In genomic region chr5:50724-51499, GRCh38 we compare ENCODE assay signal across 17 cellular contexts. TPM values are rescaled to one million over a fixed set of nuclear protein-coding genes. Genes with fewer than 3 reads are reported as not detected.
DNase-seq lines count a peak whose midpoint lies in the region; ATAC-seq and TF ChIP-seq lines count a peak whose summit lies in the region.
"Had no signal": no experiment of that assay in that cellular context is flagged by ENCODE, and none has a peak within 500 bp of the region (broad histone marks: within the 10 kb centered on the region; RNA-seq: fewer than 3 reads in every experiment).

No MANE protein-coding gene starts in this region.

- no peaks in the 10 kb centered on the region for H3K36me3 ChIP-seq in H7 (replicated peaks; ENCODE audit: control insufficient read depth, insufficient read depth, low read length)
- H3K36me3 ChIP-seq in iPS-15b (ENCODE audit: control insufficient read depth, insufficient read depth, low read length) = no peaks in the 10 kb centered on the region
- no peaks in the 10 kb centered on the region for H3K36me3 ChIP-seq in smooth muscle cell (ENCODE audit: low read depth)
- H3K36me3 ChIP-seq: SJCRH30 had no signal

- 15% methylated on average over 59 of the region's 60 CpGs for WGBS in smooth muscle cell (ENCODE audit: low lambda C conversion rate)

- H3K4me3 ChIP-seq in H7 (ENCODE audit: insufficient read depth, low read depth, low read length) = peak overlapping the region; percentile 32; the same call in 1 of the 2 replicates
- H3K4me3 ChIP-seq in iPS-15b (ENCODE audit: low read depth, low read length) = peak overlapping the region; percentile 45
- peak overlapping the region; percentile 13 for H3K4me3 ChIP-seq in smooth muscle cell
- H3K4me3 ChIP-seq: SJCRH30 had no signal

- H3F3A ChIP-seq in smooth muscle cell (ENCODE audit: low read depth) = no peaks in the 10 kb centered on the region

- no peaks in the 10 kb centered on the region for H4K20me1 ChIP-seq in smooth muscle cell (ENCODE audit: low read depth)

- no peak overlapping the region for H2AFZ ChIP-seq in smooth muscle cell (ENCODE audit: low read depth)

- H3K27ac Mint-ChIP-seq in WTC11 = no peak overlapping the region
- H3K27ac Mint-ChIP-seq in activated CD4-positive, alpha-beta memory T cell treated with anti-CD3 and anti-CD28 coated beads, Interleukin-2, amount 10 ng/mL, durations not matched to agents 7 days and 5 days = no peak overlapping the region
- H3K27ac Mint-ChIP-seq: CD8-positive, alpha-beta T cell; IgD-negative memory B cell had no signal

- peaks cover 2% of the 10 kb centered on the region for H3K4me1 ChIP-seq in iPS-15b (ENCODE audit: control insufficient read depth, insufficient read depth, low read length)
- no peaks in the 10 kb centered on the region for H3K4me1 ChIP-seq in smooth muscle cell (ENCODE audit: low read depth)
- H3K4me1 ChIP-seq: SJCRH30 had no signal

- no peak overlapping the region for H3K27ac ChIP-seq in smooth muscle cell (ENCODE audit: low read depth)
- H3K27ac ChIP-seq: SJCRH30 had no signal

- peaks cover 22% of the 10 kb centered on the region for H3K4me1 Mint-ChIP-seq in WTC11
- H3K4me1 Mint-ChIP-seq in activated CD4-positive, alpha-beta memory T cell treated with anti-CD3 and anti-CD28 coated beads, Interleukin-2, amount 10 ng/mL, durations not matched to agents 7 days and 5 days = peaks cover 1% of the 10 kb centered on the region
- H3K4me1 Mint-ChIP-seq: IgD-negative memory B cell had no signal

- no peaks in the 10 kb centered on the region for H3K9me3 Mint-ChIP-seq in WTC11
- peaks cover 4% of the 10 kb centered on the region for H3K9me3 Mint-ChIP-seq in activated CD4-positive, alpha-beta memory T cell treated with anti-CD3 and anti-CD28 coated beads, Interleukin-2, amount 10 ng/mL, durations not matched to agents 7 days and 5 days

- peak overlapping the region; percentile 20 for H3K4me2 ChIP-seq in smooth muscle cell

- ATAC-seq in WTC11 = no peak
- ATAC-seq in GM18870 (IDR thresholded peaks at IDR 0.05; ENCODE audit: unreplicated experiment) = no peak
- ATAC-seq: CD8-positive, alpha-beta T cell had no signal

- H3K9ac ChIP-seq in iPS-15b (ENCODE audit: low read depth, low read length) = no peak overlapping the region
- H3K9ac ChIP-seq in smooth muscle cell (ENCODE audit: low read depth) = no peak overlapping the region

- no peaks in the 10 kb centered on the region for H3K79me2 ChIP-seq in smooth muscle cell (ENCODE audit: low read depth)

- CTCF ChIA-PET in WTC11 (lab: Charles Lee) = no interaction called here
- CTCF ChIA-PET in activated CD4-positive, alpha-beta memory T cell treated with anti-CD3 and anti-CD28 coated beads, Interleukin-2, amount 10 ng/mL, durations not matched to agents 7 days and 5 days (lab: Charles Lee) = no interaction called here

- POLR2A ChIA-PET in WTC11 (lab: Charles Lee) = no interaction called here
- POLR2A ChIA-PET in activated CD4-positive, alpha-beta memory T cell treated with anti-CD3 and anti-CD28 coated beads, Interleukin-2, amount 10 ng/mL, durations not matched to agents 7 days and 5 days (lab: Charles Lee) = no interaction called here

- DNase-seq in H7 = peak; percentile 63
- no peak for DNase-seq in WTC11 (ENCODE audit: low spot score)
- DNase-seq in smooth muscle cell (lab: John Stamatoyannopoulos, UW; ENCODE audit: unreplicated experiment) = no peak
- no peak for DNase-seq in kidney tubule cell (ENCODE audit: low spot score)
- DNase-seq in activated CD4-positive, alpha-beta memory T cell treated with anti-CD3 and anti-CD28 coated beads, Interleukin-2, amount 10 ng/mL, durations not matched to agents 7 days and 5 days = no peak
- DNase-seq in GM19240 (ENCODE audit: insufficient read length, low spot score) = no peak
- DNase-seq: CD8-positive, alpha-beta T cell; DND-41; GF-D8; GOT3; NCI-H1436; NCI-H2081; NCI-H524; SJCRH30 had no signal

- no peaks in the 10 kb centered on the region for H3K36me3 Mint-ChIP-seq in WTC11
- no peaks in the 10 kb centered on the region for H3K36me3 Mint-ChIP-seq in activated CD4-positive, alpha-beta memory T cell treated with anti-CD3 and anti-CD28 coated beads, Interleukin-2, amount 10 ng/mL, durations not matched to agents 7 days and 5 days (ENCODE audit: low read depth)
- H3K36me3 Mint-ChIP-seq: CD8-positive, alpha-beta T cell had no signal

- peaks cover 78% of the 10 kb centered on the region for H3K27me3 Mint-ChIP-seq in WTC11 (ENCODE audit: low read depth)
- peaks cover 25% of the 10 kb centered on the region for H3K27me3 Mint-ChIP-seq in activated CD4-positive, alpha-beta memory T cell treated with anti-CD3 and anti-CD28 coated beads, Interleukin-2, amount 10 ng/mL, durations not matched to agents 7 days and 5 days

- peak overlapping the region; percentile 76 for H3K4me3 Mint-ChIP-seq in WTC11
- no peak overlapping the region for H3K4me3 Mint-ChIP-seq in activated CD4-positive, alpha-beta memory T cell treated with anti-CD3 and anti-CD28 coated beads, Interleukin-2, amount 10 ng/mL, durations not matched to agents 7 days and 5 days
- H3K4me3 Mint-ChIP-seq: CD8-positive, alpha-beta T cell; IgD-negative memory B cell had no signal

- H3K27me3 ChIP-seq in H7 (ENCODE audit: control insufficient read depth, insufficient read depth, low read length) (peaks cover 44% of the 10 kb centered on the region), iPS-15b (ENCODE audit: control insufficient read depth, insufficient read depth, low read length) (peaks cover 70% of the 10 kb centered on the region), smooth muscle cell (ENCODE audit: low read depth) (peaks cover 86% of the 10 kb centered on the region)
- H3K27me3 ChIP-seq: SJCRH30 had no signal

- H3K9me3 ChIP-seq in iPS-15b (ENCODE audit: control insufficient read depth, insufficient read depth, low read length) (no peaks in the 10 kb centered on the region), smooth muscle cell (replicated peaks; ENCODE audit: low read depth) (no peaks in the 10 kb centered on the region)
- H3K9me3 ChIP-seq: SJCRH30 had no signal

- TF ChIP-seq CTCF in WTC11 (IDR thresholded peaks at IDR 0.05) (no peak), smooth muscle cell (IDR thresholded peaks at IDR 0.05; ENCODE audit: borderline replicate concordance, insufficient read depth, poor library complexity, severe bottlenecking) (no peak)

TF ChIP-seq in WTC11, 78 proteins besides CTCF, POLR2A, EP300 and RAD21 (continues in another document):
- TF ChIP-seq MXD4 (CRISPR knock-in tag; IDR thresholded peaks at IDR 0.05; ENCODE audit: borderline replicate concordance) = no peak
- TF ChIP-seq HMGXB4 (CRISPR knock-in tag; IDR thresholded peaks at IDR 0.05) = no peak
- no peak for TF ChIP-seq MAX (CRISPR knock-in tag; IDR thresholded peaks at IDR 0.05)
- TF ChIP-seq, protein P1, sequence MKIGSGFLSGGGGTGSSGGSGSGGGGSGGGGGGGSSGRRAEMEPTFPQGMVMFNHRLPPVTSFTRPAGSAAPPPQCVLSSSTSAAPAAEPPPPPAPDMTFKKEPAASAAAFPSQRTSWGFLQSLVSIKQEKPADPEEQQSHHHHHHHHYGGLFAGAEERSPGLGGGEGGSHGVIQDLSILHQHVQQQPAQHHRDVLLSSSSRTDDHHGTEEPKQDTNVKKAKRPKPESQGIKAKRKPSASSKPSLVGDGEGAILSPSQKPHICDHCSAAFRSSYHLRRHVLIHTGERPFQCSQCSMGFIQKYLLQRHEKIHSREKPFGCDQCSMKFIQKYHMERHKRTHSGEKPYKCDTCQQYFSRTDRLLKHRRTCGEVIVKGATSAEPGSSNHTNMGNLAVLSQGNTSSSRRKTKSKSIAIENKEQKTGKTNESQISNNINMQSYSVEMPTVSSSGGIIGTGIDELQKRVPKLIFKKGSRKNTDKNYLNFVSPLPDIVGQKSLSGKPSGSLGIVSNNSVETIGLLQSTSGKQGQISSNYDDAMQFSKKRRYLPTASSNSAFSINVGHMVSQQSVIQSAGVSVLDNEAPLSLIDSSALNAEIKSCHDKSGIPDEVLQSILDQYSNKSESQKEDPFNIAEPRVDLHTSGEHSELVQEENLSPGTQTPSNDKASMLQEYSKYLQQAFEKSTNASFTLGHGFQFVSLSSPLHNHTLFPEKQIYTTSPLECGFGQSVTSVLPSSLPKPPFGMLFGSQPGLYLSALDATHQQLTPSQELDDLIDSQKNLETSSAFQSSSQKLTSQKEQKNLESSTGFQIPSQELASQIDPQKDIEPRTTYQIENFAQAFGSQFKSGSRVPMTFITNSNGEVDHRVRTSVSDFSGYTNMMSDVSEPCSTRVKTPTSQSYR (CRISPR knock-in tag; IDR thresholded peaks at IDR 0.05) = no peak
- TF ChIP-seq SP1 (CRISPR knock-in tag; conservative IDR thresholded peaks at IDR 0.05) = no peak
- TF ChIP-seq, protein P2, sequence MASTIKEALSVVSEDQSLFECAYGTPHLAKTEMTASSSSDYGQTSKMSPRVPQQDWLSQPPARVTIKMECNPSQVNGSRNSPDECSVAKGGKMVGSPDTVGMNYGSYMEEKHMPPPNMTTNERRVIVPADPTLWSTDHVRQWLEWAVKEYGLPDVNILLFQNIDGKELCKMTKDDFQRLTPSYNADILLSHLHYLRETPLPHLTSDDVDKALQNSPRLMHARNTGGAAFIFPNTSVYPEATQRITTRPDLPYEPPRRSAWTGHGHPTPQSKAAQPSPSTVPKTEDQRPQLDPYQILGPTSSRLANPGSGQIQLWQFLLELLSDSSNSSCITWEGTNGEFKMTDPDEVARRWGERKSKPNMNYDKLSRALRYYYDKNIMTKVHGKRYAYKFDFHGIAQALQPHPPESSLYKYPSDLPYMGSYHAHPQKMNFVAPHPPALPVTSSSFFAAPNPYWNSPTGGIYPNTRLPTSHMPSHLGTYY (CRISPR knock-in tag; IDR thresholded peaks at IDR 0.05) = no peak
- TF ChIP-seq GTF2I (CRISPR knock-in tag; conservative IDR thresholded peaks at IDR 0.05) = no peak

RNA-seq across cellular contexts. Expression of gene PLEKHG4B, which starts 41.1 kb away (rescaled TPM):
- total RNA-seq in H7 (2014; rRNA removed; shearing (Covaris generic)) = 25.2 and 34.1 TPM in 2 replicates
- 51.4 to 53.0 TPM (median 52.1 TPM) in 3 replicates for total RNA-seq in WTC11 (2021)
- 6.3 and 17.9 TPM in 2 replicates for total RNA-seq in smooth muscle cell
- 12.1 and 15.8 TPM in 2 replicates for polyA plus RNA-seq in smooth muscle cell
- total RNA-seq in activated CD4-positive, alpha-beta memory T cell treated with anti-CD3 and anti-CD28 coated beads, Interleukin-2, amount 10 ng/mL, durations not matched to agents 7 days and 5 days = not detected
- total RNA-seq: CD8-positive, alpha-beta T cell had no signal
- polyA plus RNA-seq: IgD-negative memory B cell had no signal
